Comparison of ENCODE assay signal across 1 cellular context in genomic region chr7:66281678-66282593, GRCh38.
TF ChIP-seq lines count a peak whose summit lies in the region.

No MANE protein-coding gene starts in this region.

TF ChIP-seq in WTC11, 78 proteins besides CTCF, POLR2A, EP300 and RAD21 (continued from another document):
- TF ChIP-seq, protein P1, sequence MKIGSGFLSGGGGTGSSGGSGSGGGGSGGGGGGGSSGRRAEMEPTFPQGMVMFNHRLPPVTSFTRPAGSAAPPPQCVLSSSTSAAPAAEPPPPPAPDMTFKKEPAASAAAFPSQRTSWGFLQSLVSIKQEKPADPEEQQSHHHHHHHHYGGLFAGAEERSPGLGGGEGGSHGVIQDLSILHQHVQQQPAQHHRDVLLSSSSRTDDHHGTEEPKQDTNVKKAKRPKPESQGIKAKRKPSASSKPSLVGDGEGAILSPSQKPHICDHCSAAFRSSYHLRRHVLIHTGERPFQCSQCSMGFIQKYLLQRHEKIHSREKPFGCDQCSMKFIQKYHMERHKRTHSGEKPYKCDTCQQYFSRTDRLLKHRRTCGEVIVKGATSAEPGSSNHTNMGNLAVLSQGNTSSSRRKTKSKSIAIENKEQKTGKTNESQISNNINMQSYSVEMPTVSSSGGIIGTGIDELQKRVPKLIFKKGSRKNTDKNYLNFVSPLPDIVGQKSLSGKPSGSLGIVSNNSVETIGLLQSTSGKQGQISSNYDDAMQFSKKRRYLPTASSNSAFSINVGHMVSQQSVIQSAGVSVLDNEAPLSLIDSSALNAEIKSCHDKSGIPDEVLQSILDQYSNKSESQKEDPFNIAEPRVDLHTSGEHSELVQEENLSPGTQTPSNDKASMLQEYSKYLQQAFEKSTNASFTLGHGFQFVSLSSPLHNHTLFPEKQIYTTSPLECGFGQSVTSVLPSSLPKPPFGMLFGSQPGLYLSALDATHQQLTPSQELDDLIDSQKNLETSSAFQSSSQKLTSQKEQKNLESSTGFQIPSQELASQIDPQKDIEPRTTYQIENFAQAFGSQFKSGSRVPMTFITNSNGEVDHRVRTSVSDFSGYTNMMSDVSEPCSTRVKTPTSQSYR (CRISPR knock-in tag; IDR thresholded peaks at IDR 0.05): no peak
- no peak for TF ChIP-seq PRRX2 (CRISPR knock-in tag; IDR thresholded peaks at IDR 0.05)
- no peak for TF ChIP-seq CREB1 (CRISPR knock-in tag; IDR thresholded peaks at IDR 0.05)
- no peak for TF ChIP-seq JAZF1 (CRISPR knock-in tag; IDR thresholded peaks at IDR 0.05)
- TF ChIP-seq FOXJ3 (CRISPR knock-in tag; IDR thresholded peaks at IDR 0.05; ENCODE audit: borderline replicate concordance): no peak
- TF ChIP-seq CREM (CRISPR knock-in tag; IDR thresholded peaks at IDR 0.05): no peak
- TF ChIP-seq, protein P2, sequence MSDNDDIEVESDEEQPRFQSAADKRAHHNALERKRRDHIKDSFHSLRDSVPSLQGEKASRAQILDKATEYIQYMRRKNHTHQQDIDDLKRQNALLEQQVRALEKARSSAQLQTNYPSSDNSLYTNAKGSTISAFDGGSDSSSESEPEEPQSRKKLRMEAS (CRISPR knock-in tag; IDR thresholded peaks at IDR 0.05): no peak
- TF ChIP-seq, protein P3, sequence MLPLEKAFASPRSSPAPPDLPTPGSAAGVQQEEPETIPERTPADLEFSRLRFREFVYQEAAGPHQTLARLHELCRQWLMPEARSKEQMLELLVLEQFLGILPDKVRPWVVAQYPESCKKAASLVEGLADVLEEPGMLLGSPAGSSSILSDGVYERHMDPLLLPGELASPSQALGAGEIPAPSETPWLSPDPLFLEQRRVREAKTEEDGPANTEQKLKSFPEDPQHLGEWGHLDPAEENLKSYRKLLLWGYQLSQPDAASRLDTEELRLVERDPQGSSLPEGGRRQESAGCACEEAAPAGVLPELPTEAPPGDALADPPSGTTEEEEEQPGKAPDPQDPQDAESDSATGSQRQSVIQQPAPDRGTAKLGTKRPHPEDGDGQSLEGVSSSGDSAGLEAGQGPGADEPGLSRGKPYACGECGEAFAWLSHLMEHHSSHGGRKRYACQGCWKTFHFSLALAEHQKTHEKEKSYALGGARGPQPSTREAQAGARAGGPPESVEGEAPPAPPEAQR (CRISPR knock-in tag; IDR thresholded peaks at IDR 0.05): no peak
- no peak for TF ChIP-seq JUN (CRISPR knock-in tag; IDR thresholded peaks at IDR 0.05)
- no peak for TF ChIP-seq CBFB (CRISPR knock-in tag; IDR thresholded peaks at IDR 0.05; ENCODE audit: low read depth)
- TF ChIP-seq NR2C2 (CRISPR knock-in tag; IDR thresholded peaks at IDR 0.05): no peak
- TF ChIP-seq SP1 (CRISPR knock-in tag; conservative IDR thresholded peaks at IDR 0.05): no peak
- TF ChIP-seq NFE2L1 (CRISPR knock-in tag; IDR thresholded peaks at IDR 0.05): no peak
